Comparison of ENCODE assay signal across 27 cellular contexts in genomic region chr1:47393141-47393540, GRCh38. TPM values are rescaled to one million over a fixed set of nuclear protein-coding genes. Genes with fewer than 3 reads are reported as not detected.
"Had no signal": no experiment of that assay in that cellular context is flagged by ENCODE, and none has a peak within 500 bp of the region (broad histone marks: within the 10 kb centered on the region; RNA-seq: fewer than 3 reads in every experiment).

No MANE protein-coding gene starts in this region.

- H3K4me2 ChIP-seq: neural progenitor cell had no signal

- H3K4me1 ChIP-seq: adrenal gland, lower lobe of right lung, neural progenitor cell, sigmoid colon, spleen, testis, vagina had no signal

- H2AFZ ChIP-seq: neural progenitor cell had no signal

- H3K27ac ChIP-seq: adrenal gland, dorsolateral prefrontal cortex, heart right ventricle, lower lobe of right lung, neural progenitor cell, sigmoid colon, spleen, testis, vagina had no signal

- H3K4me3 ChIP-seq: adrenal gland, dorsolateral prefrontal cortex, heart right ventricle, lower lobe of right lung, neural progenitor cell, sigmoid colon, spleen, testis, vagina had no signal

- ATAC-seq: effector memory CD8-positive, alpha-beta T cell; heart right ventricle; left lobe of liver; lower lobe of right lung; naive thymus-derived CD8-positive, alpha-beta T cell; WTC11 had no signal

- H3K9ac ChIP-seq: neural progenitor cell had no signal

- DNase-seq: activated T-cell treated with anti-CD3 and anti-CD28 coated beads, Interleukin-2, amount 50 U/mL, for 1 hour; adrenal gland; dorsolateral prefrontal cortex; effector memory CD8-positive, alpha-beta T cell; heart right ventricle; kidney; lower lobe of right lung; naive thymus-derived CD8-positive, alpha-beta T cell; posterior cingulate gyrus; sigmoid colon; spleen; stimulated activated CD4-positive, alpha-beta T cell treated with anti-CD3 and anti-CD28 coated beads, Interleukin-4, amount 100 ng/mL, for 1 hour; stimulated activated naive CD4-positive, alpha-beta T cell; T-helper 9 cell; testis; trophoblast cell had no signal

- H3K27ac Mint-ChIP-seq: activated naive CD8-positive, alpha-beta T cell; effector memory CD8-positive, alpha-beta T cell; naive thymus-derived CD8-positive, alpha-beta T cell; neural progenitor cell; WTC11 had no signal

- H3K36me3 Mint-ChIP-seq: activated naive CD8-positive, alpha-beta T cell; neural progenitor cell; WTC11 had no signal

- H3K9me3 ChIP-seq: adrenal gland, heart right ventricle, lower lobe of right lung, sigmoid colon, spleen, testis, vagina had no signal

- H3K4me1 Mint-ChIP-seq: central memory CD8-positive, alpha-beta T cell; WTC11 had no signal

- H3K9me3 Mint-ChIP-seq: central memory CD8-positive, alpha-beta T cell; effector memory CD8-positive, alpha-beta T cell; naive thymus-derived CD8-positive, alpha-beta T cell; neural progenitor cell; WTC11 had no signal

- H3K36me3 ChIP-seq: adrenal gland, heart right ventricle, lower lobe of right lung, neural progenitor cell, sigmoid colon, spleen, vagina had no signal

- H3K27me3 ChIP-seq: testis, vagina had no signal

- H3K4me3 Mint-ChIP-seq: activated naive CD8-positive, alpha-beta T cell; central memory CD8-positive, alpha-beta T cell; effector memory CD8-positive, alpha-beta T cell; naive thymus-derived CD8-positive, alpha-beta T cell; neural progenitor cell; WTC11 had no signal

RNA-seq across cellular contexts. Expression of gene FOXE3, which starts 22.9 kb away (rescaled TPM):
- total RNA-seq: adrenal gland; endothelial cell of umbilical vein; fibroblast of villous mesenchyme; heart right ventricle; kidney; left lobe of liver; lower lobe of right lung; mesenteric fat pad; mucosa of gallbladder; naive thymus-derived CD8-positive, alpha-beta T cell; omental fat pad; sigmoid colon; spleen; vagina; WTC11 had no signal
